Comparison of ENCODE assay signal across 1 cellular context in the genomic region with DNA sequence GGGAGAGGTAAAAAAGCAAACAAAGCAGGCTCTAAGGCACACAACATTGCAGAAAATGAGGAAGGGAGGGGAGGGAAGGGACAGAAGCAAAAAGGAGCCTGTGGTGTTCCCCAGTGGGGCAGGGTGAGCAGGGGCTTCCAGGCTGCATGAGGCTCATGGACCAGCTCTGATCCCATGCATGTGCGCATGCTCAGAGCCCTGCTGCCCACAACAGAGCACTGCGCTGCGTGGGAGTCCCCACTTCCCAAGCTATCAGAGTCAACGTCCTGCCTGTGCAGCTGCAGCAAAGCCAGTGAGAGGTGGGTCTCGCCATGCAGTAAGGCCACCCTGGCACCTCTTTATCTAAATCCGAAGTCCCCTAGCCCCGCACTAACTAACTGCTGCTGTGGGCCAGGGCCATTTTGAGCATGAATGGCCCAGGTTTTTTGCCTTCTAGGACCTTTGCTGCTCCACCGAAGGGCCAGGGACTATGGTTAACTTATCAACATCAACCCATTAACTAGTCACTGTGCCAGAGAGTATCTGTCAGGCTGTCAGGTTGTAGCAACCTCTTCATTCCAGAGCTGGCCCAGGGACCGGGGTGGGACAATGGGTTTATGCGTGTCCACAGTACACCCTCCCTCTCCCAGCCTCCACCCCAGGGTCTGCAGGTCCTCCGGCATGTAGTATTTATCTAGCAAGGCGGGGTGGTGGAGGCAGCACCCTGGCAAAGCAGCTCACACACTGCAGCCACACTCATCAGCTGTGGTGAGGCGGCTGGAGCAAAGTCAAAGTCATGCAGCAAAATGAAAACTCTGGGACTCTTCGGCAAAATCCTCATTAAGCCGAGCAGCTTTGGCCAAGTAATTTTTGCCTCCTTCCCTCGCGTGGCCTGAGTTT.
TF ChIP-seq lines count a peak whose summit lies in the region.

No MANE protein-coding gene starts in this region.

TF ChIP-seq in H1, 55 proteins besides CTCF, POLR2A, EP300 and RAD21:
- no peak for TF ChIP-seq POLR2AphosphoS5 (IDR thresholded peaks at IDR 0.05; ENCODE audit: low read depth, low read length)
- TF ChIP-seq SP2 (IDR thresholded peaks at IDR 0.05; ENCODE audit: low read length) = no peak
- no peak for TF ChIP-seq TAF1 (IDR thresholded peaks at IDR 0.05; ENCODE audit: low read depth, low read length)
- no peak for TF ChIP-seq SIX5 (IDR thresholded peaks at IDR 0.05; ENCODE audit: low read depth, low read length)
- no peak for TF ChIP-seq YY1 (IDR thresholded peaks at IDR 0.05; ENCODE audit: low read depth, low read length)
- no peak for TF ChIP-seq ASH2L (IDR thresholded peaks at IDR 0.05; ENCODE audit: low read length)
- TF ChIP-seq, protein P1, sequence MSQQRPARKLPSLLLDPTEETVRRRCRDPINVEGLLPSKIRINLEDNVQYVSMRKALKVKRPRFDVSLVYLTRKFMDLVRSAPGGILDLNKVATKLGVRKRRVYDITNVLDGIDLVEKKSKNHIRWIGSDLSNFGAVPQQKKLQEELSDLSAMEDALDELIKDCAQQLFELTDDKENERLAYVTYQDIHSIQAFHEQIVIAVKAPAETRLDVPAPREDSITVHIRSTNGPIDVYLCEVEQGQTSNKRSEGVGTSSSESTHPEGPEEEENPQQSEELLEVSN (IDR thresholded peaks at IDR 0.05) = no peak
- TF ChIP-seq KDM1A (IDR thresholded peaks at IDR 0.05; ENCODE audit: borderline replicate concordance, low read length) = no peak
- no peak for TF ChIP-seq CBX5 (IDR thresholded peaks at IDR 0.05; ENCODE audit: low read depth, low read length)
